19 cellular contexts compared by ENCODE assay signal in the genomic region with DNA sequence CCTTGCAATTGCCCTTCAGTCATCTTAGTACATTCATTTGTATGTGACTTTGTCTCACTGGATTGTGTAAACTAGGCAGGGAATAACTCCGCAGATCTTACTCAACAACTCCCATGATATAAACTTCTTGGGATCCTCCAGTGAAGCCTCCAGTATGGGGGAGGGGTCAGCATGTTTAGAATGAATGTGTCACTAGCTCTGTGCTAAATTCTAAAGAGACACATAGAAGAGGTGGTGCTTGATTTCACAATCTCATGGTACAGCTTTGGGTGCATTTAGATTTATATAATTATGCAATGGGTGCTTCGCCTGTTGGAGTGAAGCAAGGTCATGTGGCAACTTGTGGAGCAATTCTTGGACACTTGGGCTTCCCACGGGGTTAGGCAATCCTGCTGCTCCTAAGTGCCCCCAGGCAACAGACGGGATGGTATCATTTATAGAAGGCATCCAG. TPM values are rescaled to one million over a fixed set of nuclear protein-coding genes. Genes with fewer than 3 reads are reported as not detected.
DNase-seq lines count a peak whose midpoint lies in the region; ATAC-seq and TF ChIP-seq lines count a peak whose summit lies in the region.
"Had no signal": no experiment of that assay in that cellular context is flagged by ENCODE, and none has a peak within 500 bp of the region (broad histone marks: within the 10 kb centered on the region; RNA-seq: fewer than 3 reads in every experiment).

No MANE protein-coding gene starts in this region.

- H3K27ac Mint-ChIP-seq in CD14-positive monocyte (peak overlapping the region; percentile 85 to 97 (median 91)), chondrocyte (ENCODE audit: unreplicated experiment) (no peak overlapping the region)
- H3K27ac Mint-ChIP-seq: activated CD4-positive, alpha-beta T cell treated with anti-CD3 and anti-CD28 coated beads for 36 hours; GM23338 had no signal

- TF ChIP-seq CTCF in CD14-positive monocyte (IDR thresholded peaks at IDR 0.05) (no peak), fibroblast of pulmonary artery (IDR thresholded peaks at IDR 0.05; ENCODE audit: low read length, missing control alignments) (no peak), sigmoid colon (IDR thresholded peaks at IDR 0.05) (no peak), chondrocyte (IDR thresholded peaks at IDR 0.05) (no peak)

- no peaks in the 10 kb centered on the region for H3K36me3 ChIP-seq in sigmoid colon
- H3K36me3 ChIP-seq: cardiac muscle cell, neural progenitor cell had no signal

- peak overlapping the region in 3 of 4 donors; percentile 15 to 51 (median 35) for H3K27ac ChIP-seq in sigmoid colon
- H3K27ac ChIP-seq: C4-2B, cardiac muscle cell, neural progenitor cell had no signal

- H3K4me1 ChIP-seq in sigmoid colon = peaks cover 0 to 49% (median 37%) of the 10 kb centered on the region in 4 donors
- H3K4me1 ChIP-seq: neural progenitor cell had no signal

- H3K27me3 Mint-ChIP-seq in CD14-positive monocyte (ENCODE audit: low read depth in 3 of 3) (peaks cover 0 to 2% (median 0%) of the 10 kb centered on the region in 3 donors), chondrocyte (ENCODE audit: low read depth) (no peaks in the 10 kb centered on the region)
- peaks cover 7% of the 10 kb centered on the region for H3K27me3 Mint-ChIP-seq in activated T-cell treated with anti-CD3 and anti-CD28 coated beads, Interleukin-2, amount 50 U/mL, for 4 hours (ENCODE audit: low read depth)

- H3K9me3 ChIP-seq in sigmoid colon = no peaks in the 10 kb centered on the region

- WGBS in sigmoid colon, 2 donors = 67 to 82% methylated on average over 4 of the region's 4 CpGs

- TF ChIP-seq POLR2A in sigmoid colon (IDR thresholded peaks at IDR 0.05) = no peak

- DNase-seq in CD14-positive monocyte (ENCODE audit: low spot score) (peak; percentile 86), RPMI7951 (ENCODE audit: low read depth) (peak; percentile 82), fibroblast of pulmonary artery (ENCODE audit: low read depth) (peak; percentile 1), sigmoid colon (peak; percentile 81), DMS53 treated with DMSO at 0.1 percent for 48 hours (lab: John Stamatoyannopoulos, UW; ENCODE audit: unreplicated experiment) (no peak), chondrocyte (ENCODE audit: low spot score) (no peak)
- DNase-seq in activated T-cell treated with anti-CD3 and anti-CD28 coated beads, Interleukin-2, amount 50 U/mL, for 4 hours = no peak
- DNase-seq: activated CD4-positive, alpha-beta T cell treated with anti-CD3 and anti-CD28 coated beads for 36 hours; foreskin melanocyte; NCI-H1048; NCI-H526 treated with DMSO at 0.1 percent for 48 hours; stimulated activated CD4-positive, alpha-beta T cell treated with anti-CD3 and anti-CD28 coated beads, Interleukin-15, amount 100 ng/mL, for 24 hours; stimulated activated CD8-positive, alpha-beta memory T cell treated with anti-CD3 and anti-CD28 coated beads, Interleukin-4, amount 100 ng/mL, for 48 hours; SW 1271 had no signal

- H3K4me3 ChIP-seq in fibroblast of pulmonary artery (replicated peaks; ENCODE audit: low read depth, low read length) (no peak overlapping the region), sigmoid colon (no peak overlapping the region)
- H3K4me3 ChIP-seq: cardiac muscle cell, GM23338, neural progenitor cell had no signal

- H3K36me3 Mint-ChIP-seq in CD14-positive monocyte (peaks cover 0 to 2% of the 10 kb centered on the region in 2 donors), chondrocyte (ENCODE audit: low read depth) (no peaks in the 10 kb centered on the region)
- H3K36me3 Mint-ChIP-seq in activated T-cell treated with anti-CD3 and anti-CD28 coated beads, Interleukin-2, amount 50 U/mL, for 4 hours (ENCODE audit: insufficient read depth) = no peaks in the 10 kb centered on the region
- H3K36me3 Mint-ChIP-seq: neural progenitor cell had no signal

- intact Hi-C loops in CD14-positive monocyte (cut with micrococcal nuclease) = no loop called here
- intact Hi-C loops in sigmoid colon (cut with DNase I) = no loop called here

- H3K9me3 Mint-ChIP-seq in CD14-positive monocyte (peaks cover 0 to 2% (median 0%) of the 10 kb centered on the region in 7 donors), chondrocyte (ENCODE audit: low read depth) (peaks cover 3% of the 10 kb centered on the region)
- H3K9me3 Mint-ChIP-seq in activated T-cell treated with anti-CD3 and anti-CD28 coated beads, Interleukin-2, amount 50 U/mL, for 4 hours = no peaks in the 10 kb centered on the region
- H3K9me3 Mint-ChIP-seq: GM23338, neural progenitor cell had no signal

- no peak for ATAC-seq in GM21737 (IDR thresholded peaks at IDR 0.05; ENCODE audit: unreplicated experiment)
- no peak for ATAC-seq in activated T-cell treated with anti-CD3 and anti-CD28 coated beads, Interleukin-2, amount 50 U/mL, for 4 hours
- ATAC-seq: activated CD4-positive, alpha-beta T cell treated with anti-CD3 and anti-CD28 coated beads for 36 hours; GM23338 had no signal

- H3K4me3 Mint-ChIP-seq in CD14-positive monocyte (peak overlapping the region; percentile 34 to 37), chondrocyte (ENCODE audit: unreplicated experiment) (no peak overlapping the region)
- no peak overlapping the region for H3K4me3 Mint-ChIP-seq in activated T-cell treated with anti-CD3 and anti-CD28 coated beads, Interleukin-2, amount 50 U/mL, for 4 hours
- H3K4me3 Mint-ChIP-seq: activated CD4-positive, alpha-beta T cell treated with anti-CD3 and anti-CD28 coated beads for 36 hours; GM23338; neural progenitor cell had no signal

- no peaks in the 10 kb centered on the region for H3K27me3 ChIP-seq in sigmoid colon
- H3K27me3 ChIP-seq: cardiac muscle cell, neural progenitor cell had no signal

- TF ChIP-seq EP300 in sigmoid colon (IDR thresholded peaks at IDR 0.05) = no peak

- H3K4me1 Mint-ChIP-seq in CD14-positive monocyte = peaks cover 67% of the 10 kb centered on the region
- H3K4me1 Mint-ChIP-seq in chondrocyte (ENCODE audit: low read depth) = no peaks in the 10 kb centered on the region
- no peaks in the 10 kb centered on the region for H3K4me1 Mint-ChIP-seq in activated T-cell treated with anti-CD3 and anti-CD28 coated beads, Interleukin-2, amount 50 U/mL, for 4 hours (ENCODE audit: low read depth)
- H3K4me1 Mint-ChIP-seq: activated CD4-positive, alpha-beta T cell treated with anti-CD3 and anti-CD28 coated beads for 36 hours; neural progenitor cell had no signal

RNA-seq across cellular contexts. Expression of a gene that starts 40.3 kb away (rescaled TPM):
- polyA plus RNA-seq in CD14-positive monocyte (under 1 TPM in 1 of 2 donors, not detected in 1; 0.08 TPM), sigmoid colon (1 to 10 TPM in 2 of 3 donors, under 1 TPM in 1; 0.92 to 4.4 (median 3.0) TPM)
- 9.0 and 9.6 TPM in 2 replicates for total RNA-seq in RPMI7951 (2014; rRNA removed; shearing (Covaris generic))
- total RNA-seq in sigmoid colon (10 to 100 TPM; 13.5 to 20.8 (median 18.3) TPM), chondrocyte (0.10 TPM in 2 of 3 replicates, not detected in the other)
- total RNA-seq in activated T-cell treated with anti-CD3 and anti-CD28 coated beads, Interleukin-2, amount 50 U/mL, for 4 hours = under 1 TPM in 2 of 3 donors, not detected in 1; 0.05 to 0.10 TPM
- total RNA-seq: activated CD4-positive, alpha-beta T cell treated with anti-CD3 and anti-CD28 coated beads for 36 hours had no signal

Comparison
In these comparisons a context has a peak if more than half of its experiments do, and no peak if none do; other contexts are left out.
1. DNase-seq: peak in CD14-positive monocyte (single experiment), RPMI7951 (single experiment), fibroblast of pulmonary artery (single experiment) and sigmoid colon (single experiment); none in DMS53 treated with DMSO at 0.1 percent for 48 hours (single experiment), chondrocyte (single experiment) and activated T-cell treated with anti-CD3 and anti-CD28 coated beads, Interleukin-2, amount 50 U/mL, for 4 hours (single experiment).
2. H3K4me3 Mint-ChIP-seq: peak in CD14-positive monocyte (2 of 2); none in chondrocyte (single experiment) and activated T-cell treated with anti-CD3 and anti-CD28 coated beads, Interleukin-2, amount 50 U/mL, for 4 hours (single experiment).